In the genomic region with DNA sequence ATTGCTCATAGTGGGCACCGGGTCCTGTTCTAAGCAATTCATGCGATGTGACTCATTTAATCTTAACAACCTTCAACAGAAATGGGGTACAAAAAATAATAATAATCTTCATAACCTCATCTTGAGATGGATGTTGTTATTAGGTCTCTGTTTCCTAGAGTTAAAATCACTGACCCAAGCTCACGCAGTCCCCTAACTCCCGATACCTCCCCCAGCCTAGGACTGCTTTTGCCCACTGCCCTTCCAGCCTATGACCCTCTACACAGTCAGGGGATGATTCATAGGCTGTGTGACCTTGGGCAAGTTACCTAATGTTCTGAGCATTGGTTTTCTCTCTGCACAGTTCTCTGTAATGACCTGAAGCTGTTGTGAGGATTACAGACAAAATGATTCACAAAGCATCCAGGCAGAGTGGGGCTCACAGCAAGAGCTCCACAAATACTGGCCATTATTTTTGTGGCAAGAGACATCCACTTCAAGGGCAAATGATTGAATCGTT, we compare ENCODE assay signal across 13 cellular contexts. TPM values are rescaled to one million over a fixed set of nuclear protein-coding genes. Genes with fewer than 3 reads are reported as not detected.
DNase-seq lines count a peak whose midpoint lies in the region; ATAC-seq and TF ChIP-seq lines count a peak whose summit lies in the region.
"Had no signal": no experiment of that assay in that cellular context is flagged by ENCODE, and none has a peak within 500 bp of the region (broad histone marks: within the 10 kb centered on the region; RNA-seq: fewer than 3 reads in every experiment).

No MANE protein-coding gene starts in this region.

- H3K27ac Mint-ChIP-seq in CD14-positive monocyte = peak overlapping the region in 1 of 7 donors; percentile 28

- ATAC-seq in body of pancreas (peak; percentile 59), mucosa of descending colon (peak; percentile 20)
- ATAC-seq in stimulated activated naive CD8-positive, alpha-beta T cell treated with anti-CD3 and anti-CD28 coated beads, Interleukin-15, Interleukin-2, amounts not matched to agents 100 U/mL and 50 U/mL, for 24 hours = no peak

- peaks cover 0 to 13% (median 9%) of the 10 kb centered on the region in 7 donors for H3K9me3 Mint-ChIP-seq in CD14-positive monocyte

- peaks cover 0 to 3% of the 10 kb centered on the region in 2 donors for H3K36me3 Mint-ChIP-seq in CD14-positive monocyte

- no peaks in the 10 kb centered on the region for H3K36me3 ChIP-seq in body of pancreas (replicated peaks in 1 of 2; ENCODE audit: insufficient read depth in 1 of 2, low read depth in 2 of 2)
- H3K36me3 ChIP-seq in mucosa of descending colon (ENCODE audit: low read depth) = no peaks in the 10 kb centered on the region

- H3K27me3 ChIP-seq in body of pancreas = no peaks in the 10 kb centered on the region

- no peak overlapping the region for H3K27ac ChIP-seq in body of pancreas

- intact Hi-C loops in CD14-positive monocyte (cut with micrococcal nuclease) (loop anchor here in 1 of 2 donors (10.0 kb wide), 1 partner anchor 149 kb away; the partner anchor contains the start of gene PES1), body of pancreas (cut with DNase I) (no loop called here), mucosa of descending colon (cut with DNase I, micrococcal nuclease) (no loop called here)

- peaks cover 9% of the 10 kb centered on the region for H3K4me1 ChIP-seq in body of pancreas
- peaks cover 2% of the 10 kb centered on the region for H3K4me1 ChIP-seq in mucosa of descending colon (ENCODE audit: low read depth)

- H3K4me1 Mint-ChIP-seq in CD14-positive monocyte = peaks cover 27% of the 10 kb centered on the region

- peak overlapping the region in 1 of 2 donors; percentile 1 for H3K4me3 Mint-ChIP-seq in CD14-positive monocyte

- TF ChIP-seq CTCF in CD14-positive monocyte (IDR thresholded peaks at IDR 0.05) = peak; percentile 68
- peak; percentile 10; the same call in 1 of the 2 replicates for TF ChIP-seq CTCF in LNCAP (IDR thresholded peaks at IDR 0.05)
- TF ChIP-seq CTCF in body of pancreas (IDR thresholded peaks at IDR 0.05) = no peak
- TF ChIP-seq CTCF in mucosa of descending colon (IDR thresholded peaks at IDR 0.05) = no peak

- no peak for TF ChIP-seq POLR2A in body of pancreas (IDR thresholded peaks at IDR 0.05)

- peaks cover 53 to 70% (median 63%) of the 10 kb centered on the region in 3 donors for H3K27me3 Mint-ChIP-seq in CD14-positive monocyte (ENCODE audit: low read depth in 3 of 3)

- H3K9me3 ChIP-seq in body of pancreas (no peaks in the 10 kb centered on the region), mucosa of descending colon (no peaks in the 10 kb centered on the region)

- DNase-seq in CD14-positive monocyte (ENCODE audit: low spot score) (peak; percentile 24), body of pancreas (no peak), mucosa of descending colon (no peak), NK-92 (lab: John Stamatoyannopoulos, UW; ENCODE audit: unreplicated experiment) (no peak), NCI-H510A (lab: John Stamatoyannopoulos, UW) (no peak), NCI-H2227 (lab: John Stamatoyannopoulos, UW; ENCODE audit: unreplicated experiment) (no peak)
- no peak for DNase-seq in stimulated activated naive CD8-positive, alpha-beta T cell treated with anti-CD3 and anti-CD28 coated beads, Interleukin-15, Interleukin-2, amounts not matched to agents 100 U/mL and 50 U/mL, for 24 hours

- WGBS in body of pancreas, 2 donors = 26 to 30% methylated on average over 5 of the region's 5 CpGs

- H3K4me3 ChIP-seq in body of pancreas (no peak overlapping the region), mucosa of descending colon (no peak overlapping the region)

RNA-seq across cellular contexts. Expression of gene MTFP1, which starts 19.9 kb away (rescaled TPM):
- 10 to 100 TPM in 1 of 2 donors, 1 to 10 TPM in 1; 7.5 to 14.2 TPM for polyA plus RNA-seq in CD14-positive monocyte
- 10 to 100 TPM in 1 of 2 donors, 1 to 10 TPM in 1; 9.9 to 18.5 TPM for total RNA-seq in body of pancreas
- total RNA-seq in mucosa of descending colon = 10 to 100 TPM; 14.0 to 26.0 (median 25.3) TPM

RNA-seq across cellular contexts. Expression of gene SEC14L3, which starts 26.3 kb away (rescaled TPM):
- not detected for polyA plus RNA-seq in CD14-positive monocyte
- total RNA-seq in body of pancreas (not detected), mucosa of descending colon (not detected)
- total RNA-seq: lung microvascular endothelial cell, MCF 10A, osteocyte had no signal
- polyA plus RNA-seq: adipose tissue, BJ had no signal

RNA-seq across cellular contexts. Expression of gene SEC14L2, which starts 48.7 kb away (rescaled TPM):
- polyA plus RNA-seq in CD14-positive monocyte = under 1 TPM in 1 of 2 donors, not detected in 1; 0.03 TPM
- total RNA-seq in body of pancreas (1 to 10 TPM in 1 of 2 donors, under 1 TPM in 1; 0.33 to 3.9 TPM), mucosa of descending colon (1 to 10 TPM in 2 of 3 donors, under 1 TPM in 1; 0.67 to 4.0 (median 2.5) TPM)

RNA-seq across cellular contexts. Expression of gene RNF215, which starts 58.3 kb away (rescaled TPM):
- polyA plus RNA-seq in CD14-positive monocyte = under 1 TPM; 0.26 to 0.42 TPM
- total RNA-seq in body of pancreas (10 to 100 TPM; 13.8 to 14.0 TPM), mucosa of descending colon (10 to 100 TPM in 1 of 3 donors, 1 to 10 TPM in 2; 9.0 to 14.2 (median 9.1) TPM)

Comparison
In these comparisons a context has a peak if more than half of its experiments do, and no peak if none do; other contexts are left out.
1. CTCF ChIP-seq: peak in CD14-positive monocyte (single experiment) and LNCAP (single experiment); none in body of pancreas (0 of 7) and mucosa of descending colon (single experiment).